14 cellular contexts compared by ENCODE assay signal in the genomic region with DNA sequence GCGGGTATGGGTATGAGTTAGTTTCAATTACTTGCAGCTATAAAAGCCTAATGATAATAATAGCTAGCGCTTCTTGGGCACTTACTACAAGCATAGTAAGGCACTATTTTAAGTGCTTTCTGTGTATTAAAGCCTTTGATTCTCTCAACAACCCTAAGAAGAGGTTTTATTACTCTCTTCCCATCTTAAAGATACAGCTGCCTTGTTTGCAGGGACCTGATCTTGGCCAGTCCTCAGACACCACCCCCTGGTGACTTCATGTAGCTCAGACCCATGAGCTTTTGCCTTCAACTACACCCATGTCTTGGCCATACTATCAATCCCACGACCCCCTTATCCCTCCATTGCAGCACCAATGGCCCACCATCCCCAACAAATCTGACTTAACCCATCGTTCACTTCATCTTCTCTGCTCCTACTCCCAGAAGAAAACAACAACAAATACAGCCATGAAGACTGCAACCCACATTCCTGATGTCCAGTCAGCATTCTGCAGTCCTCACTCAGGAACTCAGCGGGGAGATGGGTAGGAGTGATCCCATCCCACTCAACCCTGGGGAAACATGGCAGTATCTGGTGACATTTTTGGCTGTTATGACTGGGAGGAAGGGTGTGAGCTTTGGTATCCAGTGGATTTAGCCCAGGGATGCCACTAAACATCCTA. TPM values are rescaled to one million over a fixed set of nuclear protein-coding genes. Genes with fewer than 3 reads are reported as not detected.
DNase-seq lines count a peak whose midpoint lies in the region; ATAC-seq, FAIRE-seq and TF ChIP-seq lines count a peak whose summit lies in the region.
"Had no signal": no experiment of that assay in that cellular context is flagged by ENCODE, and none has a peak within 500 bp of the region (broad histone marks: within the 10 kb centered on the region; RNA-seq: fewer than 3 reads in every experiment).

No MANE protein-coding gene starts in this region.

- TF ChIP-seq RAD21 in A549 (conservative IDR thresholded peaks at IDR 0.05 in 1 of 2, IDR thresholded peaks at IDR 0.05 in 1 of 2) = 0 out of 5 replicates have a peak, but pooled peaks of 1 of the 2 experiments have one; percentile 7

- H3K4me1 ChIP-seq in A549 (peaks cover 30% of the 10 kb centered on the region), hepatocyte (ENCODE audit: insufficient read depth) (peaks cover 4% of the 10 kb centered on the region)
- H3K4me1 ChIP-seq: breast epithelium had no signal

- no peaks in the 10 kb centered on the region for H3K36me3 ChIP-seq in hepatocyte (replicated peaks; ENCODE audit: insufficient read depth, low read depth)
- H3K36me3 ChIP-seq: breast epithelium had no signal

- TF ChIP-seq EP300 in A549 (IDR thresholded peaks at IDR 0.05) = no peak

- no peak for FAIRE-seq in A549 (lab: Jason Lieb, UNC)

- WGBS in A549 (ENCODE audit: missing lambda C conversion rate) = 90% methylated on average over 5 of the region's 5 CpGs
- WGBS in hepatocyte (ENCODE audit: low lambda C conversion rate, missing lambda C conversion rate) = 83% methylated on average over 5 of the region's 5 CpGs

- H3K4me1 Mint-ChIP-seq in T-helper 17 cell = peaks cover 44% of the 10 kb centered on the region

- H3K9me2 ChIP-seq in hepatocyte (replicated peaks; ENCODE audit: insufficient read depth) = no peaks in the 10 kb centered on the region

- peaks cover 87% of the 10 kb centered on the region for H3K79me2 ChIP-seq in hepatocyte

- H3K27ac ChIP-seq in A549 = no peak overlapping the region
- H3K27ac ChIP-seq in hepatocyte = no peak overlapping the region
- H3K27ac ChIP-seq: testis had no signal

- DNase-seq in A549 (ENCODE audit: low read depth in 1 of 2, low spot score in 1 of 2) (no peak), GM12864 (ENCODE audit: low read depth) (no peak), T-helper 17 cell (no peak), hepatocyte (ENCODE audit: low spot score) (no peak), mucosa of gallbladder (ENCODE audit: low spot score) (no peak), amniotic stem cell (lab: John Stamatoyannopoulos, UW) (no peak)
- DNase-seq: activated CD4-positive, alpha-beta T cell treated with anti-CD3 and anti-CD28 coated beads, Interleukin-2, amount 50 U/mL, for 48 hours; HCEC 1CT; mucosa of descending colon; NCI-H2107; testis had no signal

- peak overlapping the region; percentile 44 for H3K4me2 ChIP-seq in A549
- peak overlapping the region; percentile 17 for H3K4me2 ChIP-seq in hepatocyte

- peak overlapping the region; percentile 39 for H3K4me3 Mint-ChIP-seq in T-helper 17 cell

- peak overlapping the region; percentile 43 for H3K27ac Mint-ChIP-seq in T-helper 17 cell

- H3K36me3 Mint-ChIP-seq in T-helper 17 cell (ENCODE audit: low read depth) = no peaks in the 10 kb centered on the region

- H3K9me3 ChIP-seq in A549 = no peaks in the 10 kb centered on the region
- no peaks in the 10 kb centered on the region for H3K9me3 ChIP-seq in T-helper 17 cell (ENCODE audit: control insufficient read depth, low read length, poor library complexity, severe bottlenecking)
- no peaks in the 10 kb centered on the region for H3K9me3 ChIP-seq in hepatocyte (ENCODE audit: low read depth)
- H3K9me3 ChIP-seq: breast epithelium, mucosa of descending colon, testis had no signal

- POLR2A ChIA-PET in A549 (lab: Yijun Ruan, JAX) = interaction anchor here (1.0 to 1.2 kb wide), 2 partner anchors 51 to 53 kb away, joined by 3 to 4 read pairs; a partner anchor contains a TSS

- ATAC-seq in A549 (no peak), T-helper 17 cell (no peak), GM18867 (IDR thresholded peaks at IDR 0.05; ENCODE audit: unreplicated experiment) (no peak), HG02973 (IDR thresholded peaks at IDR 0.05; ENCODE audit: unreplicated experiment) (no peak)
- ATAC-seq: mucosa of descending colon had no signal

- H4K20me1 ChIP-seq in hepatocyte (ENCODE audit: insufficient read depth, poor library complexity, severe bottlenecking) = peaks cover 68% of the 10 kb centered on the region

- CTCF ChIA-PET in A549 (lab: Yijun Ruan, JAX) = interaction anchor here (0.6 to 2.6 kb wide), 5 partner anchors 14 to 72 kb away, joined by 3 to 9 read pairs (median 3); a partner anchor contains a TSS

- H3K27me3 Mint-ChIP-seq in T-helper 17 cell = no peaks in the 10 kb centered on the region

- no peak for TF ChIP-seq POLR2A in A549 (IDR thresholded peaks at IDR 0.05; ENCODE audit: low read length)

- H3K27me3 ChIP-seq in hepatocyte = no peaks in the 10 kb centered on the region
- H3K27me3 ChIP-seq: breast epithelium, testis had no signal

- H2AFZ ChIP-seq in hepatocyte = no peak overlapping the region

- H3K4me3 ChIP-seq in A549 (no peak overlapping the region), GM12864 (ENCODE audit: low read depth, low read length) (peak overlapping the region; percentile 87), hepatocyte (no peak overlapping the region)
- H3K4me3 ChIP-seq: breast epithelium, mucosa of descending colon, testis had no signal

- no peak for TF ChIP-seq CTCF in A549 (IDR thresholded peaks at IDR 0.05)
- peak; percentile 34 for TF ChIP-seq CTCF in GM12864 (IDR thresholded peaks at IDR 0.05; ENCODE audit: low read depth, low read length, missing control alignments)
- no peak for TF ChIP-seq CTCF in hepatocyte (IDR thresholded peaks at IDR 0.05; ENCODE audit: poor library complexity)

TF ChIP-seq in A549, 52 proteins besides CTCF, POLR2A, EP300 and RAD21:
- TF ChIP-seq MAFK (IDR thresholded peaks at IDR 0.05; ENCODE audit: partially characterized antibody) (peak; percentile 4), FOXS1 (CRISPR knock-in tag; IDR thresholded peaks at IDR 0.05) (no peak), ZNF302 (CRISPR knock-in tag; IDR thresholded peaks at IDR 0.05) (no peak)
TF ChIP-seq in A549: peak in this region for 1.

RNA-seq across cellular contexts. Expression of a gene that starts 4.2 kb away (rescaled TPM):
- polyA plus RNA-seq in A549 (2011; rRNA removed) = 56.9 and 57.9 TPM in 2 replicates
- polyA plus RNA-seq in A549 (2012; cell fraction: cytosol; rRNA removed) = 25.6 and 31.0 TPM in 2 replicates
- 47.8 and 53.9 TPM in 2 replicates for polyA plus RNA-seq in A549 (2012; cell fraction: nucleus; rRNA removed)
- 29.9 to 33.1 TPM (median 32.7 TPM) in 3 replicates for polyA plus RNA-seq in A549 (2017; fragmentation: RNase III; extraction: RNeasy Plus Mini Kit Qiagen cat#74134 plus additional on column Dnase treatment)
- polyA minus RNA-seq in A549 (2011; rRNA and poly(A)+ RNA removed) = 41.6 and 45.3 TPM in 2 replicates
- 100 to 1,000 TPM; 116 to 117 TPM for total RNA-seq in T-helper 17 cell
- 42.4 and 56.4 TPM in 2 replicates for total RNA-seq in hepatocyte
- 73.1 and 76.6 TPM in 2 replicates for polyA plus RNA-seq in hepatocyte
- total RNA-seq in mucosa of gallbladder = 54.3 TPM

RNA-seq across cellular contexts. Expression of a gene that starts 51.1 kb away (rescaled TPM):
- polyA plus RNA-seq in A549 (2011; rRNA removed) (45.2 and 68.6 TPM in 2 replicates), A549 (2017; fragmentation: RNase III; extraction: RNeasy Plus Mini Kit Qiagen cat#74134 plus additional on column Dnase treatment) (25.2 to 30.8 TPM (median 30.4 TPM) in 3 replicates), hepatocyte (23.1 and 25.2 TPM in 2 replicates)
- 44.6 and 62.3 TPM in 2 replicates for polyA plus RNA-seq in A549 (2012; cell fraction: cytosol; rRNA removed)
- polyA plus RNA-seq in A549 (2012; cell fraction: nucleus; rRNA removed) = 74.4 and 108 TPM in 2 replicates
- 70.7 and 82.2 TPM in 2 replicates for polyA minus RNA-seq in A549 (2011; rRNA and poly(A)+ RNA removed)
- total RNA-seq in T-helper 17 cell (10 to 100 TPM; 10.0 to 13.0 TPM), hepatocyte (19.0 and 26.5 TPM in 2 replicates), mucosa of gallbladder (17.2 TPM)

RNA-seq across cellular contexts. Expression of a gene that starts 51.5 kb away (rescaled TPM):
- polyA plus RNA-seq in A549 (2011; rRNA removed) (75.2 and 78.0 TPM in 2 replicates), A549 (2017; fragmentation: RNase III; extraction: RNeasy Plus Mini Kit Qiagen cat#74134 plus additional on column Dnase treatment) (58.1 to 60.0 TPM (median 58.6 TPM) in 3 replicates), hepatocyte (44.5 and 48.6 TPM in 2 replicates)
- polyA plus RNA-seq in A549 (2012; cell fraction: cytosol; rRNA removed) = 44.6 and 58.7 TPM in 2 replicates
- polyA plus RNA-seq in A549 (2012; cell fraction: nucleus; rRNA removed) = 67.0 and 70.2 TPM in 2 replicates
- 41.5 and 46.0 TPM in 2 replicates for polyA minus RNA-seq in A549 (2011; rRNA and poly(A)+ RNA removed)
- total RNA-seq in T-helper 17 cell (10 to 100 TPM; 37.9 to 43.3 TPM), hepatocyte (107 TPM in 2 replicates), mucosa of gallbladder (64.9 TPM)

RNA-seq across cellular contexts. Expression of a gene that starts 53.1 kb away (rescaled TPM):
- polyA plus RNA-seq in A549 (2011; rRNA removed) (18.5 and 24.7 TPM in 2 replicates), A549 (2017; fragmentation: RNase III; extraction: RNeasy Plus Mini Kit Qiagen cat#74134 plus additional on column Dnase treatment) (10.3 to 11.3 TPM (median 10.5 TPM) in 3 replicates), hepatocyte (13.5 and 14.7 TPM in 2 replicates)
- 34.3 and 35.9 TPM in 2 replicates for polyA plus RNA-seq in A549 (2012; cell fraction: cytosol; rRNA removed)
- 66.7 and 71.6 TPM in 2 replicates for polyA plus RNA-seq in A549 (2012; cell fraction: nucleus; rRNA removed)
- 19.1 and 25.8 TPM in 2 replicates for polyA minus RNA-seq in A549 (2011; rRNA and poly(A)+ RNA removed)
- total RNA-seq in T-helper 17 cell (10 to 100 TPM; 16.9 to 17.1 TPM), hepatocyte (11.8 and 15.4 TPM in 2 replicates), mucosa of gallbladder (27.4 TPM)
